25 cellular contexts compared by ENCODE assay signal in the genomic region with DNA sequence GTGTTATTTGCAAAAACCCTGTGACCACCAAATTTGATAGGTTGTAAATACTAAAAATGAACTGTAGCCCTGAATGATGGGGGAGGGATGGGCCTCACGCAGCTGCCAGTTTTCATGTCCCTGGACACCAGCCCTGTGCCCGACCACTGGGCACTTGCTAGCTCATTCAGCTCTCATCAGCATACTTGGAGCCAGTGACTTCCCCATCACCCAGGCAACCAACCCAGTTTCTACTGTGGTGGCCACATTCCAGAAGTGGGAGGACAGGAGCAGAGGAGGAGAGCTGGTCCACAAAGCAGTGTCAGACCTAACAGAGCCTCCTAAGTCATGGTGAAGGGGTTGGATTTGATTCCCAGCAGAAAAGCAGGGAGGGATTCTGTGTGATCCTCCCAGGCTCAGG.
DNase-seq lines count a peak whose midpoint lies in the region; ATAC-seq, FAIRE-seq and TF ChIP-seq lines count a peak whose summit lies in the region.
"Had no signal": no experiment of that assay in that cellular context is flagged by ENCODE, and none has a peak within 500 bp of the region (broad histone marks: within the 10 kb centered on the region; RNA-seq: fewer than 3 reads in every experiment).

No MANE protein-coding gene starts in this region.

- no peak for TF ChIP-seq POLR2A in A549 (IDR thresholded peaks at IDR 0.05; ENCODE audit: low read length)

- H3K9me3 ChIP-seq in A549 = no peaks in the 10 kb centered on the region
- H3K9me3 ChIP-seq: ascending aorta, gastroesophageal sphincter, psoas muscle, SK-N-SH had no signal

- peaks cover 16% of the 10 kb centered on the region; the same call in 2 of the 3 replicates for H3K4me1 ChIP-seq in A549
- H3K4me1 ChIP-seq: ascending aorta, gastroesophageal sphincter, psoas muscle had no signal

- CTCF ChIA-PET in A549 (lab: Yijun Ruan, JAX) = no interaction called here

- no peak for TF ChIP-seq CTCF in A549 (IDR thresholded peaks at IDR 0.05)

- TF ChIP-seq RAD21 in A549 (conservative IDR thresholded peaks at IDR 0.05 in 1 of 2, IDR thresholded peaks at IDR 0.05 in 1 of 2) = no peak

- H3K4me2 ChIP-seq in A549 = no peak overlapping the region
- H3K4me2 ChIP-seq: SK-N-SH, smooth muscle cell had no signal

- H3K27ac ChIP-seq in A549 (peak overlapping the region; percentile 58 to 63; a peak in 5 of 6 replicates), angular gyrus (ENCODE audit: low read depth, low read length) (peak overlapping the region; percentile 83)
- H3K27ac ChIP-seq: ascending aorta, gastroesophageal sphincter, psoas muscle, RWPE1 had no signal

- ATAC-seq in A549 = no peak
- no peak for ATAC-seq in GM18909 (IDR thresholded peaks at IDR 0.05; ENCODE audit: poor library complexity, unreplicated experiment)
- ATAC-seq: gastroesophageal sphincter; psoas muscle; stimulated activated memory B cell treated with anti-CD40 and anti-IgM and Interleukin-4, amounts not matched to agents 10 μg/mL and 1 μg/mL and 100 μg/mL, for 72 hours had no signal

- POLR2A ChIA-PET in A549 (lab: Yijun Ruan, JAX) = no interaction called here

- no peak for FAIRE-seq in A549 (lab: Jason Lieb, UNC)
- FAIRE-seq: GM12892 had no signal

- H3K4me3 ChIP-seq in A549 = no peak overlapping the region
- H3K4me3 ChIP-seq: ascending aorta, gastroesophageal sphincter, psoas muscle, smooth muscle cell had no signal

- WGBS in A549 (ENCODE audit: missing lambda C conversion rate) = 90% methylated on average over 2 of the region's 2 CpGs

- DNase-seq in A549 (ENCODE audit: low read depth in 1 of 2, low spot score in 1 of 2) (no peak), iPS-NIHi11 (ENCODE audit: low spot score) (peak; percentile 16), occipital lobe (lab: John Stamatoyannopoulos, UW) (peak; percentile 57), NCI-H510A treated with DMSO at 0.1 percent for 48 hours (lab: John Stamatoyannopoulos, UW) (no peak), NCI-H2196 treated with DMSO at 0.1 percent for 48 hours (lab: John Stamatoyannopoulos, UW; ENCODE audit: unreplicated experiment) (no peak), HK-2 (ENCODE audit: unreplicated experiment) (no peak)
- DNase-seq: 8988T; activated CD4-positive, alpha-beta T cell treated with anti-CD3 and anti-CD28 coated beads, Interleukin-2, amount 10 ng/mL, durations not matched to agents 24 days and 14 days; activated naive CD4-positive, alpha-beta T cell treated with anti-CD3 and anti-CD28 coated beads, Interleukin-2, amount 50 U/mL, for 16 hours; COR-L47; DND-41; HFFc6; Kasumi-1; NCI-H510A; psoas muscle; SK-N-SH; T-helper 2 cell had no signal

- TF ChIP-seq EP300 in A549 (IDR thresholded peaks at IDR 0.05) = no peak

TF ChIP-seq in A549, 52 proteins besides CTCF, POLR2A, EP300 and RAD21:
- TF ChIP-seq ZFP36 (IDR thresholded peaks at IDR 0.05; ENCODE audit: borderline replicate concordance, partially characterized antibody) (no peak), MAFK (IDR thresholded peaks at IDR 0.05; ENCODE audit: partially characterized antibody) (no peak), CBX2 (IDR thresholded peaks at IDR 0.05; ENCODE audit: borderline replicate concordance, low read depth) (no peak), TP53 (CRISPR knock-in tag; IDR thresholded peaks at IDR 0.05) (no peak), CHD2 (IDR thresholded peaks at IDR 0.05; ENCODE audit: low read length, partially characterized antibody) (no peak), SREBF2 (IDR thresholded peaks at IDR 0.05) (no peak), RARB (CRISPR knock-in tag; IDR thresholded peaks at IDR 0.05) (no peak), POLR2AphosphoS2 (conservative IDR thresholded peaks at IDR 0.05; ENCODE audit: low read length) (no peak)
- TF ChIP-seq, protein P1, sequence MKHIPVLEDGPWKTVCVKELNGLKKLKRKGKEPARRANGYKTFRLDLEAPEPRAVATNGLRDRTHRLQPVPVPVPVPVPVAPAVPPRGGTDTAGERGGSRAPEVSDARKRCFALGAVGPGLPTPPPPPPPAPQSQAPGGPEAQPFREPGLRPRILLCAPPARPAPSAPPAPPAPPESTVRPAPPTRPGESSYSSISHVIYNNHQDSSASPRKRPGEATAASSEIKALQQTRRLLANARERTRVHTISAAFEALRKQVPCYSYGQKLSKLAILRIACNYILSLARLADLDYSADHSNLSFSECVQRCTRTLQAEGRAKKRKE (CRISPR knock-in tag; IDR thresholded peaks at IDR 0.05; ENCODE audit: low read depth) = no peak
- TF ChIP-seq, protein P2, sequence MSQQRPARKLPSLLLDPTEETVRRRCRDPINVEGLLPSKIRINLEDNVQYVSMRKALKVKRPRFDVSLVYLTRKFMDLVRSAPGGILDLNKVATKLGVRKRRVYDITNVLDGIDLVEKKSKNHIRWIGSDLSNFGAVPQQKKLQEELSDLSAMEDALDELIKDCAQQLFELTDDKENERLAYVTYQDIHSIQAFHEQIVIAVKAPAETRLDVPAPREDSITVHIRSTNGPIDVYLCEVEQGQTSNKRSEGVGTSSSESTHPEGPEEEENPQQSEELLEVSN (IDR thresholded peaks at IDR 0.05; ENCODE audit: borderline replicate concordance, low read depth) = no peak

Comparison
In these comparisons a context has a peak if more than half of its experiments do, and no peak if none do; other contexts are left out.
1. DNase-seq: peak in iPS-NIHi11 (single experiment) and occipital lobe (single experiment); none in A549 (0 of 2), NCI-H510A treated with DMSO at 0.1 percent for 48 hours (single experiment), NCI-H2196 treated with DMSO at 0.1 percent for 48 hours (single experiment) and HK-2 (single experiment).